In genomic region chr17:82202981-82203380, GRCh38 we compare ENCODE assay signal across 29 cellular contexts. TPM values are rescaled to one million over a fixed set of nuclear protein-coding genes. Genes with fewer than 3 reads are reported as not detected.
DNase-seq lines count a peak whose midpoint lies in the region; ATAC-seq, FAIRE-seq and TF ChIP-seq lines count a peak whose summit lies in the region.
"Had no signal": no experiment of that assay in that cellular context is flagged by ENCODE, and none has a peak within 500 bp of the region (broad histone marks: within the 10 kb centered on the region; RNA-seq: fewer than 3 reads in every experiment).

No MANE protein-coding gene starts in this region.

- no peak for TF ChIP-seq CTCF in K562 (IDR thresholded peaks at IDR 0.05 in 2 of 3, conservative IDR thresholded peaks at IDR 0.05 in 1 of 3; ENCODE audit: insufficient read depth in 2 of 3, low read depth in 1 of 3, low read length in 3 of 3)

- H3K9me3 Mint-ChIP-seq in stimulated activated naive CD8-positive, alpha-beta T cell treated with anti-CD3 and anti-CD28 coated beads, Interleukin-15, amount 100 ng/mL, for 72 hours = no peaks in the 10 kb centered on the region
- no peaks in the 10 kb centered on the region for H3K9me3 Mint-ChIP-seq in stimulated activated naive CD8-positive, alpha-beta T cell treated with anti-CD3 and anti-CD28 coated beads, Interleukin-15, Interleukin-2, amounts not matched to agents 100 ng/mL and 50 ng/mL, for 24 hours
- H3K9me3 Mint-ChIP-seq: activated T-cell treated with anti-CD3 and anti-CD28 coated beads, Interleukin-2, amount 50 U/mL, for 4 hours; brain had no signal

- H3K36me3 ChIP-seq in K562 (ENCODE audit: control insufficient read depth, insufficient read depth, low read length) = peaks cover 32% of the 10 kb centered on the region; the same call in 2 of the 3 replicates

- POLR2A ChIA-PET in K562 (lab: Yijun Ruan, JAX) = interaction anchor here (0.6 kb wide), 1 partner anchor 23 kb away, joined by 3 read pairs; no protein-coding TSS in a partner anchor

- in situ Hi-C loops in K562 (cut with MboI) = no loop called here

- H3K9me3 ChIP-seq in K562 (replicated peaks; ENCODE audit: control insufficient read depth, insufficient read depth, low read depth, low read length) = no peaks in the 10 kb centered on the region; the same call in 1 of the 2 replicates
- H3K9me3 ChIP-seq: A549, adrenal gland, Caco-2, psoas muscle, vagina had no signal

- no peaks in the 10 kb centered on the region for H3K27me3 Mint-ChIP-seq in stimulated activated naive CD8-positive, alpha-beta T cell treated with anti-CD3 and anti-CD28 coated beads, Interleukin-15, amount 100 ng/mL, for 72 hours
- H3K27me3 Mint-ChIP-seq in stimulated activated naive CD8-positive, alpha-beta T cell treated with anti-CD3 and anti-CD28 coated beads, Interleukin-15, Interleukin-2, amounts not matched to agents 100 ng/mL and 50 ng/mL, for 24 hours = no peaks in the 10 kb centered on the region
- H3K27me3 Mint-ChIP-seq: B cell had no signal

- H3K4me3 Mint-ChIP-seq in stimulated activated naive CD8-positive, alpha-beta T cell treated with anti-CD3 and anti-CD28 coated beads, Interleukin-15, amount 100 ng/mL, for 72 hours = peak overlapping the region in 1 of 2 donors; percentile 11
- peak overlapping the region; percentile 28 for H3K4me3 Mint-ChIP-seq in stimulated activated naive CD8-positive, alpha-beta T cell treated with anti-CD3 and anti-CD28 coated beads, Interleukin-15, Interleukin-2, amounts not matched to agents 100 ng/mL and 50 ng/mL, for 24 hours
- H3K4me3 Mint-ChIP-seq: activated T-cell treated with anti-CD3 and anti-CD28 coated beads, Interleukin-2, amount 50 U/mL, for 4 hours; B cell; brain had no signal

- H3K27ac ChIP-seq in K562 (ENCODE audit: extremely low read depth, low read depth, low read length) = peak overlapping the region; percentile 38; the same call in 1 of the 3 replicates
- H3K27ac ChIP-seq: A549, adrenal gland, psoas muscle, vagina had no signal

- intact Hi-C loops in K562 (cut with micrococcal nuclease) = no loop called here

- FAIRE-seq in K562 (lab: Jason Lieb, UNC) = no peak
- FAIRE-seq: A549, GM18507, TTC549 had no signal

- H3K4me1 Mint-ChIP-seq in stimulated activated naive CD8-positive, alpha-beta T cell treated with anti-CD3 and anti-CD28 coated beads, Interleukin-15, amount 100 ng/mL, for 72 hours = peaks cover 89% of the 10 kb centered on the region
- H3K4me1 Mint-ChIP-seq in stimulated activated naive CD8-positive, alpha-beta T cell treated with anti-CD3 and anti-CD28 coated beads, Interleukin-15, Interleukin-2, amounts not matched to agents 100 ng/mL and 50 ng/mL, for 24 hours (ENCODE audit: low read depth) = peaks cover 87% of the 10 kb centered on the region

- no peak overlapping the region for H3K4me3 ChIP-seq in K562
- H3K4me3 ChIP-seq: A549, adrenal gland, lung, psoas muscle, vagina had no signal

- no peak for TF ChIP-seq RAD21 in K562 (CRISPR knock-in tag; conservative IDR thresholded peaks at IDR 0.05 in 1 of 2, IDR thresholded peaks at IDR 0.05 in 1 of 2)

- no peaks in the 10 kb centered on the region for H3K27me3 ChIP-seq in K562 (ENCODE audit: control insufficient read depth in 2 of 2, insufficient read depth in 2 of 2, low read length in 2 of 2)
- H3K27me3 ChIP-seq: adrenal gland, vagina had no signal

- H3K9ac ChIP-seq in K562 (ENCODE audit: insufficient read depth in 1 of 2, low read depth in 2 of 2, low read length in 2 of 2) = peak overlapping the region in 1 of 2 experiments; percentile 38; a peak in 1 of 4 replicates

- BruUV-seq in K562 (replicated peaks; lab: Mats Ljungman, UMichigan) = no TSS peak

- TF ChIP-seq POLR2A in K562 (conservative IDR thresholded peaks at IDR 0.05) = no peak

- peaks cover 8% of the 10 kb centered on the region for H3K9me1 ChIP-seq in K562 (ENCODE audit: control insufficient read depth, insufficient read depth, low read length)

- H4K20me1 ChIP-seq in K562 (replicated peaks; ENCODE audit: control insufficient read depth, insufficient read depth, low read length) = no peaks in the 10 kb centered on the region

- H3K4me1 ChIP-seq in K562 (replicated peaks in 1 of 2; ENCODE audit: control insufficient read depth in 2 of 2, insufficient read depth in 2 of 2, low read length in 2 of 2) = peaks cover 53 to 56% of the 10 kb centered on the region in 2 experiments

- TF ChIP-seq EP300 in K562 (IDR thresholded peaks at IDR 0.05; ENCODE audit: low read length) = no peak

- CTCF ChIA-PET in K562 (lab: Yijun Ruan, JAX; ENCODE audit: low intra/inter-chr PET ratio) = no interaction called here

- H3K4me2 ChIP-seq in K562 (ENCODE audit: insufficient read depth, low read length) = no peak overlapping the region
- H3K4me2 ChIP-seq: A549 had no signal

- peaks cover 27% of the 10 kb centered on the region for H3K36me3 Mint-ChIP-seq in stimulated activated naive CD8-positive, alpha-beta T cell treated with anti-CD3 and anti-CD28 coated beads, Interleukin-15, Interleukin-2, amounts not matched to agents 100 ng/mL and 50 ng/mL, for 24 hours (ENCODE audit: low read depth)

- peak; percentile 70 for DNase-seq in activated CD4-positive, alpha-beta T cell treated with anti-CD3 and anti-CD28 coated beads for 48 hours
- DNase-seq in activated CD4-positive, alpha-beta T cell treated with anti-CD3 and anti-CD28 coated beads, Interleukin-2, amount 50 U/mL, for 4 hours = no peak
- peak; percentile 50 for DNase-seq in stimulated activated naive CD8-positive, alpha-beta T cell treated with anti-CD3 and anti-CD28 coated beads, Interleukin-15, Interleukin-2, amounts not matched to agents 100 U/mL and 50 U/mL, for 24 hours
- no peak for DNase-seq in stimulated activated naive CD8-positive, alpha-beta T cell treated with anti-CD3 and anti-CD28 coated beads, Interleukin-15, amount 100 ng/mL, for 72 hours
- DNase-seq in K562 (ENCODE audit: extremely low read depth in 1 of 4, low spot score in 3 of 4) (no peak), HPDE6-E6E7 (ENCODE audit: extremely low spot score) (no peak)
- DNase-seq: activated CD4-positive, CD25-positive, alpha-beta regulatory T cell treated with anti-CD3 and anti-CD28 coated beads, Interleukin-2, amount 50 U/mL, for 72 hours; activated T-cell treated with anti-CD3 and anti-CD28 coated beads, Interleukin-2, amount 50 U/mL, for 4 hours; adrenal gland; Caco-2; DMS79 treated with DMSO at 0.1 percent for 48 hours; glutamatergic neuron; GOT3; kidney glomerular epithelial cell; NCI-H1105; NCI-H2029; NCI-H82; psoas muscle; stimulated activated naive CD4-positive, alpha-beta T cell had no signal

- H2AFZ ChIP-seq in K562 (ENCODE audit: low read depth, low read length) = no peak overlapping the region

- ATAC-seq in stimulated activated naive CD8-positive, alpha-beta T cell treated with anti-CD3 and anti-CD28 coated beads, Interleukin-15, Interleukin-2, amounts not matched to agents 100 U/mL and 50 U/mL, for 24 hours = peak; percentile 36
- ATAC-seq in stimulated activated naive CD8-positive, alpha-beta T cell treated with anti-CD3 and anti-CD28 coated beads, Interleukin-15, amount 100 ng/mL, for 72 hours = no peak
- ATAC-seq in K562 (no peak), HG02588 (IDR thresholded peaks at IDR 0.05; ENCODE audit: unreplicated experiment) (no peak)
- ATAC-seq: A549, psoas muscle, Right ventricle myocardium inferior had no signal

- peaks cover 10% of the 10 kb centered on the region; the same call in 1 of the 3 replicates for H3K79me2 ChIP-seq in K562 (ENCODE audit: control insufficient read depth, insufficient read depth, low read length)

- H3K27ac Mint-ChIP-seq in stimulated activated naive CD8-positive, alpha-beta T cell treated with anti-CD3 and anti-CD28 coated beads, Interleukin-15, amount 100 ng/mL, for 72 hours = no peak overlapping the region
- H3K27ac Mint-ChIP-seq in stimulated activated naive CD8-positive, alpha-beta T cell treated with anti-CD3 and anti-CD28 coated beads, Interleukin-15, Interleukin-2, amounts not matched to agents 100 ng/mL and 50 ng/mL, for 24 hours = peak overlapping the region; percentile 86
- H3K27ac Mint-ChIP-seq: B cell had no signal

- WGBS in K562 (ENCODE audit: insufficient coverage, low coverage, missing lambda C conversion rate) = 63% methylated on average over 10 of the region's 10 CpGs

RNA-seq across cellular contexts. Expression of gene CCDC57, which starts 9.7 kb away (rescaled TPM):
- 238 and 466 TPM in 2 replicates for total RNA-seq in K562 (2011; cell fraction: chromatin; rRNA removed; ENCODE audit: low replicate concordance)
- total RNA-seq in K562 (2011; cell fraction: nucleolus; rRNA removed) = 176 and 211 TPM in 2 replicates
- total RNA-seq in K562 (2011; cell fraction: nucleoplasm; rRNA removed) = 135 and 163 TPM in 2 replicates
- total RNA-seq in K562 (2014; rRNA removed) = 13.6 and 19.0 TPM in 2 replicates
- total RNA-seq in K562 (2014; rRNA removed; fragmentation: Illumina TruSeq; extraction: Trizol) = 10.7 TPM in 2 replicates
- total RNA-seq in K562 (2015; rRNA removed; fragmentation: Illumina TruSeq; extraction: Trizol) = 17.1 and 18.1 TPM in 2 replicates
- total RNA-seq in K562 (2021) = 33.8 and 36.0 TPM in 2 replicates
- 26.3 and 31.1 TPM in 2 replicates for polyA plus RNA-seq in K562 (2011; rRNA removed)
- 15.4 and 18.8 TPM in 2 replicates for polyA plus RNA-seq in K562 (2011; cell fraction: cytosol; rRNA removed)
- polyA plus RNA-seq in K562 (2011; cell fraction: nucleus; rRNA removed) = 146 and 224 TPM in 2 replicates
- polyA plus RNA-seq in K562 (2012) = 20.1 and 38.4 TPM in 2 replicates
- 12.9 and 19.9 TPM in 2 replicates for polyA plus RNA-seq in K562 (2014; fragmentation: Illumina TruSeq; extraction: Trizol)
- polyA plus RNA-seq in K562 (2014; fragmentation: Nextera tagmentation; extraction: Ambion mirVana) = 1 to 10 TPM in 1 of 2 experiments, under 1 TPM in 1; 0.83 to 1.1 TPM
- 34.8 and 36.2 TPM in 2 replicates for polyA plus RNA-seq in K562 (2014; rRNA removed)
- polyA minus RNA-seq in K562 (2011; rRNA and poly(A)+ RNA removed) = 15.9 and 16.8 TPM in 2 replicates
- polyA minus RNA-seq in K562 (2011; cell fraction: cytosol; rRNA and poly(A)+ RNA removed) = 12.2 and 13.1 TPM in 2 replicates
- 47.4 and 49.1 TPM in 2 replicates for polyA minus RNA-seq in K562 (2011; cell fraction: nucleus; rRNA and poly(A)+ RNA removed)

RNA-seq across cellular contexts. Expression of gene SLC16A3, which starts 25.9 kb away (rescaled TPM):
- 2.9 and 6.6 TPM in 2 replicates for total RNA-seq in K562 (2011; cell fraction: chromatin; rRNA removed; ENCODE audit: low replicate concordance)
- 10.0 and 10.5 TPM in 2 replicates for total RNA-seq in K562 (2011; cell fraction: nucleolus; rRNA removed)
- 4.4 and 5.7 TPM in 2 replicates for total RNA-seq in K562 (2011; cell fraction: nucleoplasm; rRNA removed)
- 1.8 and 2.5 TPM in 2 replicates for total RNA-seq in K562 (2014; rRNA removed)
- 0.11 and 0.13 TPM in 2 replicates for total RNA-seq in K562 (2014; rRNA removed; fragmentation: Illumina TruSeq; extraction: Trizol)
- 1.0 and 1.2 TPM in 2 replicates for total RNA-seq in K562 (2015; rRNA removed; fragmentation: Illumina TruSeq; extraction: Trizol)
- total RNA-seq in K562 (2021) = 2.9 and 5.4 TPM in 2 replicates
- 3.7 and 8.3 TPM in 2 replicates for polyA plus RNA-seq in K562 (2011; rRNA removed)
- polyA plus RNA-seq in K562 (2011; cell fraction: cytosol; rRNA removed) = 9.7 and 12.8 TPM in 2 replicates
- 9.1 and 10.2 TPM in 2 replicates for polyA plus RNA-seq in K562 (2011; cell fraction: nucleus; rRNA removed)
- polyA plus RNA-seq in K562 (2012) = 4.9 and 9.3 TPM in 2 replicates
- 0.58 and 0.78 TPM in 2 replicates for polyA plus RNA-seq in K562 (2014; fragmentation: Illumina TruSeq; extraction: Trizol)
- polyA plus RNA-seq in K562 (2014; fragmentation: Nextera tagmentation; extraction: Ambion mirVana) = not detected
- polyA plus RNA-seq in K562 (2014; rRNA removed) = 0.81 and 1.9 TPM in 2 replicates
- polyA minus RNA-seq in K562 (2011; rRNA and poly(A)+ RNA removed) = 2.9 and 3.7 TPM in 2 replicates
- 7.0 and 15.5 TPM in 2 replicates for polyA minus RNA-seq in K562 (2011; cell fraction: cytosol; rRNA and poly(A)+ RNA removed)
- 4.8 and 6.9 TPM in 2 replicates for polyA minus RNA-seq in K562 (2011; cell fraction: nucleus; rRNA and poly(A)+ RNA removed)

Comparison
In these comparisons a context has a peak if more than half of its experiments do, and no peak if none do; other contexts are left out.
1. DNase-seq: peak in activated CD4-positive, alpha-beta T cell treated with anti-CD3 and anti-CD28 coated beads for 48 hours (single experiment) and stimulated activated naive CD8-positive, alpha-beta T cell treated with anti-CD3 and anti-CD28 coated beads, Interleukin-15, Interleukin-2, amounts not matched to agents 100 U/mL and 50 U/mL, for 24 hours (single experiment); none in activated CD4-positive, alpha-beta T cell treated with anti-CD3 and anti-CD28 coated beads, Interleukin-2, amount 50 U/mL, for 4 hours (0 of 2), stimulated activated naive CD8-positive, alpha-beta T cell treated with anti-CD3 and anti-CD28 coated beads, Interleukin-15, amount 100 ng/mL, for 72 hours (0 of 2), K562 (0 of 4) and HPDE6-E6E7 (single experiment).